ENCODE assay signal across 8 cellular contexts in genomic region chr3:119098620-119099222, GRCh38. TPM values are rescaled to one million over a fixed set of nuclear protein-coding genes. Genes with fewer than 3 reads are reported as not detected.
DNase-seq lines count a peak whose midpoint lies in the region; ATAC-seq, FAIRE-seq and TF ChIP-seq lines count a peak whose summit lies in the region.

No MANE protein-coding gene starts in this region.

- ATAC-seq in GM12878 (peak; percentile 70), GM18873 (IDR thresholded peaks at IDR 0.05; ENCODE audit: low FRiP score, unreplicated experiment) (no peak), HG03460 (IDR thresholded peaks at IDR 0.05; ENCODE audit: unreplicated experiment) (no peak)

- H3K9ac ChIP-seq in GM12878 (ENCODE audit: control insufficient read depth, insufficient read depth, low read length), result no peak overlapping the region

- in situ Hi-C loops in GM12878 (cut with MboI), result no loop called here

- no peak for TF ChIP-seq POLR2A in GM12878 (IDR thresholded peaks at IDR 0.05; ENCODE audit: low read depth, low read length)

- CTCF ChIA-PET in AG04449 (lab: Yijun Ruan, JAX) (interaction anchor here (0.7 to 11.8 kb wide), 9 partner anchors 8 to 224 kb away, joined by 3 to 310 read pairs (median 4); partner anchors contain the start of gene IGSF11), GM12878 (lab: Yijun Ruan, JAX) (interaction anchor here (0.8 to 8.0 kb wide), 11 partner anchors 9 to 582 kb away, joined by 3 to 221 read pairs (median 4); partner anchors contain the start of gene IGSF11)

- no peaks in the 10 kb centered on the region for H4K20me1 ChIP-seq in GM12878 (ENCODE audit: control insufficient read depth, insufficient read depth)

- no peaks in the 10 kb centered on the region for H3K36me3 ChIP-seq in GM12878 (ENCODE audit: control insufficient read depth in 2 of 2, insufficient read depth in 2 of 2, low read length in 1 of 2)

- H3K27me3 ChIP-seq in GM12878 (replicated peaks in 1 of 2; ENCODE audit: control insufficient read depth in 2 of 2, insufficient read depth in 2 of 2, low read length in 1 of 2), result peaks cover 0 to 2% of the 10 kb centered on the region in 2 experiments; a peak in 1 of 4 replicates

- no peaks in the 10 kb centered on the region for H3K4me1 ChIP-seq in GM12878 (ENCODE audit: control insufficient read depth, insufficient read depth, low read length)

- 33% methylated on average over 3 of the region's 3 CpGs for WGBS in GM12878 (ENCODE audit: insufficient coverage, insufficient replicate concordance, low lambda C conversion rate, missing lambda C conversion rate)

- TF ChIP-seq RAD21 in GM12878 (IDR thresholded peaks at IDR 0.05; ENCODE audit: insufficient read depth, low read depth, low read length), result peak; percentile 86

- H3K9me3 ChIP-seq in GM12878 (replicated peaks; ENCODE audit: control insufficient read depth, insufficient read depth, low read length), result no peaks in the 10 kb centered on the region

- RAD21 ChIA-PET in GM12878 (lab: Charles Lee; ENCODE audit: unreplicated experiment), result interaction anchor here (0.9 to 7.4 kb wide), 5 partner anchors 65 to 581 kb away, joined by 3 to 84 read pairs (median 3); partner anchors contain the start of gene IGSF11

- H3K27ac ChIP-seq in GM12878 (ENCODE audit: control insufficient read depth, insufficient read depth), result no peak overlapping the region

- POLR2A ChIA-PET in AG04449 (lab: Yijun Ruan, JAX), result no interaction called here
- POLR2A ChIA-PET in GM12878 (lab: Charles Lee), result no interaction called here

- TF ChIP-seq CTCF in AG04449 (IDR thresholded peaks at IDR 0.05; ENCODE audit: insufficient read depth, low read length, missing control alignments) (peak; percentile 44), GM12878 (IDR thresholded peaks at IDR 0.05 in 2 of 3, conservative IDR thresholded peaks at IDR 0.05 in 1 of 3; ENCODE audit: control insufficient read depth in 2 of 3, extremely low read depth in 1 of 3, insufficient read depth in 1 of 3, low read depth in 3 of 3, low read length in 3 of 3) (peak; percentile 49 to 69 (median 62); a peak in 5 of 6 replicates)

- no peak overlapping the region for H3K4me3 ChIP-seq in AG04449 (ENCODE audit: low read depth, low read length)
- H3K4me3 ChIP-seq in GM12878, result no peak overlapping the region

- FAIRE-seq in GM12878 (lab: Jason Lieb, UNC), result peak; percentile 31

- SMC1A ChIA-PET in GM12878 (lab: Charles Lee; ENCODE audit: uncharacterized antibody, unreplicated experiment), result interaction anchor here (0.9 to 8.3 kb wide), 3 partner anchors 215 to 230 kb away, joined by 3 to 88 read pairs (median 6); no protein-coding TSS in a partner anchor

- H2AFZ ChIP-seq in GM12878 (ENCODE audit: control insufficient read depth, low read depth, low read length), result no peak overlapping the region

- no peak overlapping the region for H3K4me2 ChIP-seq in GM12878 (ENCODE audit: control insufficient read depth, insufficient read depth)

- no peaks in the 10 kb centered on the region for H3K79me2 ChIP-seq in GM12878 (ENCODE audit: control insufficient read depth, insufficient read depth, low read length)

- intact Hi-C loops in GM12878 (cut with micrococcal nuclease; ENCODE audit: unreplicated experiment), result loop anchor here (1.0 kb wide), 1 partner anchor 216 kb away; no protein-coding TSS in a partner anchor

- DNase-seq in AG04449 (ENCODE audit: low read depth, low spot score) (peak; percentile 2), GM04503 (ENCODE audit: low read depth) (peak; percentile 8), NCI-H1105 (lab: John Stamatoyannopoulos, UW) (peak; percentile 49), GM12878 (ENCODE audit: low read depth, low spot score) (no peak), kidney glomerular epithelial cell (lab: John Stamatoyannopoulos, UW) (peak; percentile 25), islet precursor cell (no peak)

- BruUV-seq in GM12878 (replicated peaks; lab: Mats Ljungman, UMichigan), result no TSS peak

- no peak for TF ChIP-seq EP300 in GM12878 (IDR thresholded peaks at IDR 0.05; ENCODE audit: borderline replicate concordance in 1 of 2, control insufficient read depth in 1 of 2, low read depth in 2 of 2, low read length in 2 of 2)

TF ChIP-seq in GM12878, 131 proteins besides CTCF, POLR2A, EP300 and RAD21:
- no peak for TF ChIP-seq SPI1 (IDR thresholded peaks at IDR 0.05; ENCODE audit: borderline replicate concordance, insufficient read depth, low read depth, low read length)
- no peak for TF ChIP-seq ZBTB4 (CRISPR knock-in tag; IDR thresholded peaks at IDR 0.05)
- no peak for TF ChIP-seq MTA2 (IDR thresholded peaks at IDR 0.05; ENCODE audit: low read depth)
- TF ChIP-seq SMC3 (IDR thresholded peaks at IDR 0.05; ENCODE audit: borderline replicate concordance, low read length), result peak; percentile 67; the same call in 1 of the 2 replicates
TF ChIP-seq in GM12878: peak in this region for 1.

RNA-seq across cellular contexts. Expression of gene TEX55, which starts 47.2 kb away (rescaled TPM):
- not detected in 2 replicates for total RNA-seq in GM12878 (2013; cell fraction: nucleolus; rRNA removed)
- total RNA-seq in GM12878 (2014; rRNA removed) (not detected in 2 replicates), GM12878 (2014; rRNA removed; fragmentation: Illumina TruSeq; extraction: Trizol) (not detected in 2 replicates), GM12878 (2021) (not detected in 2 replicates)
- not detected for polyA plus RNA-seq in GM12878 (2011; ENCODE audit: low read depth)
- polyA plus RNA-seq in GM12878 (2011; rRNA removed) (not detected in 2 replicates), GM12878 (2014; fragmentation: Illumina TruSeq; extraction: Trizol) (not detected in 2 replicates), GM12878 (2014; fragmentation: Nextera tagmentation; extraction: Ambion mirVana) (not detected), GM12878 (2014; rRNA removed) (not detected in 2 replicates), GM12878 (2016; fragmentation: Nextera tagmentation; extraction: Ambion mirVana) (not detected)
- polyA plus RNA-seq in GM12878 (2011; cell fraction: cytosol; rRNA removed), result not detected in 2 replicates
- polyA plus RNA-seq in GM12878 (2011; cell fraction: nucleus; rRNA removed), result not detected in 2 replicates
- not detected in 2 replicates for polyA plus RNA-seq in GM12878 (2012)
- polyA minus RNA-seq in GM12878 (2011; rRNA and poly(A)+ RNA removed), result not detected in 2 replicates
- polyA minus RNA-seq in GM12878 (2011; cell fraction: cytosol; rRNA and poly(A)+ RNA removed), result not detected in 2 replicates
- polyA minus RNA-seq in GM12878 (2011; cell fraction: nucleus; rRNA and poly(A)+ RNA removed), result not detected in 2 replicates

Comparison
In these comparisons a context has a peak if more than half of its experiments do, and no peak if none do; other contexts are left out.
1. DNase-seq: peak in AG04449 (single experiment), GM04503 (single experiment), NCI-H1105 (single experiment) and kidney glomerular epithelial cell (single experiment); none in GM12878 (single experiment) and islet precursor cell (single experiment).